Comparison of ENCODE assay signal across 7 cellular contexts in genomic region chr9:82606761-82607382, GRCh38.
DNase-seq lines count a peak whose midpoint lies in the region; ATAC-seq, FAIRE-seq and TF ChIP-seq lines count a peak whose summit lies in the region.

No MANE protein-coding gene starts in this region.

- no peaks in the 10 kb centered on the region for H3K27me3 ChIP-seq in GM06990 (replicated peaks; ENCODE audit: control insufficient read depth, insufficient read depth, low read length)
- no peaks in the 10 kb centered on the region for H3K27me3 ChIP-seq in HL-60 (ENCODE audit: insufficient read depth, poor library complexity, severe bottlenecking)
- H3K27me3 ChIP-seq in endothelial cell of umbilical vein (ENCODE audit: control insufficient read depth in 2 of 2, insufficient read depth in 2 of 2, low read length in 2 of 2) = no peaks in the 10 kb centered on the region

- no peaks in the 10 kb centered on the region for H3K9me2 ChIP-seq in OCI-LY7 (ENCODE audit: insufficient read depth, low read length)

- no peaks in the 10 kb centered on the region for H3K79me2 ChIP-seq in OCI-LY7 (ENCODE audit: insufficient read depth, low read depth, low read length)
- H3K79me2 ChIP-seq in endothelial cell of umbilical vein (ENCODE audit: control insufficient read depth, insufficient read depth, low read length) = no peaks in the 10 kb centered on the region

- no peaks in the 10 kb centered on the region for H3K9me3 ChIP-seq in OCI-LY7 (ENCODE audit: low read length)
- H3K9me3 ChIP-seq in endothelial cell of umbilical vein (replicated peaks; ENCODE audit: control insufficient read depth, insufficient read depth, low read length) = no peaks in the 10 kb centered on the region

- ATAC-seq in HG03196 (IDR thresholded peaks at IDR 0.05; ENCODE audit: unreplicated experiment) = no peak

- BruUV-seq in OCI-LY7 (replicated peaks; lab: Mats Ljungman, UMichigan) = no TSS peak
- no TSS peak for BruUV-seq in endothelial cell of umbilical vein (replicated peaks; lab: Mats Ljungman, UMichigan)

- dilution Hi-C loops in endothelial cell of umbilical vein (cut with MboI; ENCODE audit: extremely low pct_ligation_motif_present, low sequenced_read_pairs) = no loop called here

- no peak overlapping the region for H3K9ac ChIP-seq in endothelial cell of umbilical vein (replicated peaks; ENCODE audit: extremely low read depth, insufficient read depth, low read length)

- peak; percentile 21 for FAIRE-seq in endothelial cell of umbilical vein (lab: Jason Lieb, UNC)

- CTCF ChIA-PET in OCI-LY7 (lab: Charles Lee; ENCODE audit: unreplicated experiment) (no interaction called here), endothelial cell of umbilical vein (lab: Charles Lee) (interaction anchor here (0.5 to 2.4 kb wide), 5 partner anchors 10 to 1634 kb away, joined by 3 to 9 read pairs (median 6); partner anchors contain the start of gene TLE1)

- H3K27ac ChIP-seq in HL-60 (replicated peaks) = no peak overlapping the region
- no peak overlapping the region for H3K27ac ChIP-seq in OCI-LY7 (ENCODE audit: low read depth, low read length, poor library complexity, severe bottlenecking)
- no peak overlapping the region for H3K27ac ChIP-seq in endothelial cell of umbilical vein (ENCODE audit: insufficient read depth, low read depth, low read length)

- no peaks in the 10 kb centered on the region for H3K36me3 ChIP-seq in GM06990 (ENCODE audit: control insufficient read depth, insufficient read depth, low read length)
- H3K36me3 ChIP-seq in OCI-LY7 (ENCODE audit: insufficient read depth, low read length) = no peaks in the 10 kb centered on the region
- H3K36me3 ChIP-seq in endothelial cell of umbilical vein (ENCODE audit: control insufficient read depth in 2 of 2, extremely low read depth in 1 of 2, insufficient read depth in 2 of 2, low read length in 2 of 2) = no peaks in the 10 kb centered on the region

- DNase-seq in GM06990 (ENCODE audit: extremely low read depth, insufficient read length) = no peak
- DNase-seq in HL-60 (ENCODE audit: low read depth in 1 of 2, low spot score in 1 of 2) = peak; percentile 6 to 34
- peak; percentile 64 for DNase-seq in OCI-LY7 (ENCODE audit: low spot score)
- DNase-seq in endothelial cell of umbilical vein (ENCODE audit: low read depth, low spot score) = peak; percentile 57
- DNase-seq in midbrain (lab: John Stamatoyannopoulos, UW) = peak; percentile 6
- DNase-seq in activated T-cell treated with anti-CD3 and anti-CD28 coated beads, Interleukin-2, amount 50 U/mL, for 1 hour = no peak

- POLR2A ChIA-PET in OCI-LY7 (lab: Charles Lee) (interaction anchor here (1.2 kb wide), 2 partner anchors 10 to 14 kb away, joined by 3 to 4 read pairs; no protein-coding TSS in a partner anchor), endothelial cell of umbilical vein (lab: Charles Lee) (no interaction called here)

- H3K9me1 ChIP-seq in endothelial cell of umbilical vein (replicated peaks; ENCODE audit: control insufficient read depth, extremely low read depth, insufficient read depth, low read length) = no peaks in the 10 kb centered on the region

- H3K4me2 ChIP-seq in OCI-LY7 (ENCODE audit: low read length) = no peak overlapping the region
- no peak overlapping the region for H3K4me2 ChIP-seq in endothelial cell of umbilical vein (ENCODE audit: insufficient read depth, low read length)

- H2AFZ ChIP-seq in OCI-LY7 (ENCODE audit: low read length) (no peak overlapping the region; the same call in 1 of the 2 replicates), endothelial cell of umbilical vein (ENCODE audit: low read depth, low read length) (no peak overlapping the region)

- TF ChIP-seq POLR2A in endothelial cell of umbilical vein (IDR thresholded peaks at IDR 0.05; ENCODE audit: low read depth, low read length) = no peak

- H4K20me1 ChIP-seq in OCI-LY7 (ENCODE audit: insufficient read depth, low read length) (no peaks in the 10 kb centered on the region), endothelial cell of umbilical vein (replicated peaks; ENCODE audit: control insufficient read depth, extremely low read depth, insufficient read depth, low read length) (no peaks in the 10 kb centered on the region)

- no peaks in the 10 kb centered on the region for H3K4me1 ChIP-seq in OCI-LY7 (ENCODE audit: insufficient read depth, low read length, poor library complexity, severe bottlenecking)
- no peaks in the 10 kb centered on the region for H3K4me1 ChIP-seq in endothelial cell of umbilical vein (ENCODE audit: control insufficient read depth, extremely low read depth, insufficient read depth, low read length)

- intact Hi-C loops in OCI-LY7 (cut with micrococcal nuclease; ENCODE audit: unreplicated experiment) (loop anchor here (5.0 kb wide), 1 partner anchor 1085 kb away; no protein-coding TSS in a partner anchor), endothelial cell of umbilical vein (cut with micrococcal nuclease) (loop anchor here (2.0 to 10.0 kb wide), 5 partner anchors 355 to 1295 kb away; partner anchors contain the start of gene TLE1)

- TF ChIP-seq CTCF in GM06990 (IDR thresholded peaks at IDR 0.05; ENCODE audit: insufficient read depth, low read length, poor library complexity, severe bottlenecking) = peak; percentile 30
- TF ChIP-seq CTCF in HL-60 (IDR thresholded peaks at IDR 0.05; ENCODE audit: insufficient read depth, low read length) = peak; percentile 33
- peak; percentile 82 for TF ChIP-seq CTCF in OCI-LY7 (conservative IDR thresholded peaks at IDR 0.05; ENCODE audit: low read length)
- TF ChIP-seq CTCF in endothelial cell of umbilical vein (IDR thresholded peaks at IDR 0.05; ENCODE audit: extremely low read depth in 1 of 2, insufficient read depth in 1 of 2, low read depth in 1 of 2, low read length in 2 of 2) = peak; percentile 22 to 32

- H3K4me3 ChIP-seq in GM06990 (replicated peaks; ENCODE audit: low read depth, low read length) (no peak overlapping the region), HL-60 (replicated peaks; ENCODE audit: insufficient read depth, low read length) (no peak overlapping the region), OCI-LY7 (ENCODE audit: low read depth, low read length, poor library complexity, severe bottlenecking) (no peak overlapping the region), endothelial cell of umbilical vein (replicated peaks in 1 of 3; ENCODE audit: insufficient read depth in 1 of 3, low read depth in 1 of 3, low read length in 3 of 3) (no peak overlapping the region)

TF ChIP-seq in endothelial cell of umbilical vein, 7 proteins besides CTCF, POLR2A, EP300 and RAD21:
- no peak for TF ChIP-seq FOS (IDR thresholded peaks at IDR 0.05; ENCODE audit: borderline replicate concordance, insufficient read depth, low read length)

Comparison
In these comparisons a context has a peak if more than half of its experiments do, and no peak if none do; other contexts are left out.
1. DNase-seq: peak in HL-60 (2 of 2), OCI-LY7 (single experiment), endothelial cell of umbilical vein (single experiment) and midbrain (single experiment); none in GM06990 (single experiment) and activated T-cell treated with anti-CD3 and anti-CD28 coated beads, Interleukin-2, amount 50 U/mL, for 1 hour (single experiment).
2. CTCF ChIP-seq: peak in every context shown above with its lines; median percentile 82 in OCI-LY7; 33 in HL-60; 30 in GM06990; 27 in endothelial cell of umbilical vein.